15 cellular contexts compared by ENCODE assay signal in the genomic region with DNA sequence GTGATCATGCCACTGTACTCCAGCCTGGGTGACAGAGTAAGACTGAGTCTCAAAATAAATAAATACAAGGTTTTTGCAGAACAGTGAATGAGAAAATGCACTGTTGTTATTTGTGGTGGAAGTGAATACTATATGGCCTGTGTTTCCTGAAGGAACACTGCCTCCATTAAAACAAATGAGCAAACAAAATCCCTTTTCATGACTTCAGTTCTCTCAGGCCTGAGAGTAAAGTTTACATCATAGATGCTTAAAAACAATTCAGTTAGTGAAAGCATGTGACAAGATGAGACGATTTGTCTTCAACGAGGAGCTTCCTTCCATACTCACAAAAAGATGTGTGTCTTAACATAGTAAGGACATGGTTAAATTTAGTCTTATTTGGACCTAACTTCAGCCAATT. TPM values are rescaled to one million over a fixed set of nuclear protein-coding genes. Genes with fewer than 3 reads are reported as not detected.
DNase-seq lines count a peak whose midpoint lies in the region; ATAC-seq and TF ChIP-seq lines count a peak whose summit lies in the region.
"Had no signal": no experiment of that assay in that cellular context is flagged by ENCODE, and none has a peak within 500 bp of the region (broad histone marks: within the 10 kb centered on the region; RNA-seq: fewer than 3 reads in every experiment).

No MANE protein-coding gene starts in this region.

- no peaks in the 10 kb centered on the region for H3K27me3 ChIP-seq in body of pancreas
- no peaks in the 10 kb centered on the region for H3K27me3 ChIP-seq in lung (ENCODE audit: control insufficient read depth, insufficient read depth)
- H3K27me3 ChIP-seq: neural progenitor cell, SJSA1 had no signal

- POLR2A ChIA-PET in GM10248 (lab: Yijun Ruan, JAX), result interaction anchor here (0.6 kb wide), 1 partner anchor 75 kb away, joined by 3 read pairs; no protein-coding TSS in a partner anchor

- H3K27ac ChIP-seq in body of pancreas (peak overlapping the region; percentile 55 to 81 (median 66)), lung (ENCODE audit: low read depth in 1 of 2, low read length in 1 of 2) (peak overlapping the region; percentile 81 to 86)
- H3K27ac ChIP-seq: neural progenitor cell, SJSA1 had no signal

- H3K36me3 Mint-ChIP-seq in HFFc6 (ENCODE audit: low read depth), result no peaks in the 10 kb centered on the region
- H3K36me3 Mint-ChIP-seq in stimulated activated naive B cell treated with anti-CD40 and anti-IgM and Interleukin-4, amounts not matched to agents 10 μg/mL and 1 μg/mL and 100 μg/mL, for 72 hours, result peaks cover 30 to 60% of the 10 kb centered on the region in 2 donors
- H3K36me3 Mint-ChIP-seq: neural progenitor cell had no signal

- peak overlapping the region; percentile 80; the same call in 1 of the 2 replicates for H3K27ac Mint-ChIP-seq in HFFc6
- peak overlapping the region; percentile 31 for H3K27ac Mint-ChIP-seq in stimulated activated naive B cell treated with anti-CD40 and anti-IgM and Interleukin-4, amounts not matched to agents 10 μg/mL and 1 μg/mL and 100 μg/mL, for 72 hours

- no peak overlapping the region for H3K4me3 Mint-ChIP-seq in HFFc6
- H3K4me3 Mint-ChIP-seq in stimulated activated naive B cell treated with anti-CD40 and anti-IgM and Interleukin-4, amounts not matched to agents 10 μg/mL and 1 μg/mL and 100 μg/mL, for 72 hours, result no peak overlapping the region
- H3K4me3 Mint-ChIP-seq: neural progenitor cell had no signal

- H3K36me3 ChIP-seq in body of pancreas (replicated peaks in 1 of 2; ENCODE audit: insufficient read depth in 1 of 2, low read depth in 2 of 2) (no peaks in the 10 kb centered on the region), lung (ENCODE audit: control insufficient read depth in 2 of 2, insufficient read depth in 2 of 2, low read length in 2 of 2) (no peaks in the 10 kb centered on the region)
- H3K36me3 ChIP-seq: neural progenitor cell, SJSA1 had no signal

- no peak overlapping the region for H3K4me3 ChIP-seq in body of pancreas
- no peak overlapping the region for H3K4me3 ChIP-seq in lung
- H3K4me3 ChIP-seq: neural progenitor cell, SJSA1 had no signal

- DNase-seq in HFFc6, result no peak
- DNase-seq in body of pancreas, result no peak
- no peak for DNase-seq in lung (ENCODE audit: low spot score)
- DNase-seq in stimulated activated naive B cell treated with anti-CD40 and anti-IgM and Interleukin-4, amounts not matched to agents 10 μg/mL and 1 μg/mL and 100 μg/mL, for 72 hours, result no peak
- no peak for DNase-seq in GF-D8 (lab: John Stamatoyannopoulos, UW)
- DNase-seq in GM10248 (ENCODE audit: extremely low spot score), result no peak
- no peak for DNase-seq in left colon
- DNase-seq: activated naive CD4-positive, alpha-beta T cell treated with anti-CD3 and anti-CD28 coated beads, Interleukin-2, amount 50 U/mL, for 16 hours; AML-193; DMS153; NCI-H1694; NCI-H526 treated with DMSO at 0.1 percent for 48 hours had no signal

- H3K4me1 Mint-ChIP-seq in HFFc6 (ENCODE audit: low read depth), result peaks cover 22% of the 10 kb centered on the region
- H3K4me1 Mint-ChIP-seq in stimulated activated naive B cell treated with anti-CD40 and anti-IgM and Interleukin-4, amounts not matched to agents 10 μg/mL and 1 μg/mL and 100 μg/mL, for 72 hours, result peaks cover 27 to 68% of the 10 kb centered on the region in 2 donors

- ATAC-seq in body of pancreas, result no peak
- no peak for ATAC-seq in lung (ENCODE audit: insufficient read depth, low FRiP score)
- ATAC-seq in stimulated activated naive B cell treated with anti-CD40 and anti-IgM and Interleukin-4, amounts not matched to agents 10 μg/mL and 1 μg/mL and 100 μg/mL, for 72 hours (replicated peaks), result no peak
- no peak for ATAC-seq in GM21717 (IDR thresholded peaks at IDR 0.05; ENCODE audit: unreplicated experiment)
- no peak for ATAC-seq in left colon

- peaks cover 79% of the 10 kb centered on the region for H3K4me1 ChIP-seq in body of pancreas
- H3K4me1 ChIP-seq in lung (ENCODE audit: control insufficient read depth in 2 of 2, insufficient read depth in 2 of 2, low read length in 2 of 2), result peaks cover 6 to 26% of the 10 kb centered on the region in 2 donors

- H3K9me3 Mint-ChIP-seq in HFFc6, result no peaks in the 10 kb centered on the region
- H3K9me3 Mint-ChIP-seq in stimulated activated naive B cell treated with anti-CD40 and anti-IgM and Interleukin-4, amounts not matched to agents 10 μg/mL and 1 μg/mL and 100 μg/mL, for 72 hours, result no peaks in the 10 kb centered on the region
- H3K9me3 Mint-ChIP-seq: neural progenitor cell had no signal

- no peaks in the 10 kb centered on the region for H3K9me3 ChIP-seq in body of pancreas
- H3K9me3 ChIP-seq in lung (ENCODE audit: control insufficient read depth in 2 of 2, insufficient read depth in 1 of 2, low read length in 1 of 2), result no peaks in the 10 kb centered on the region
- H3K9me3 ChIP-seq: SJSA1 had no signal

- intact Hi-C loops in body of pancreas (cut with DNase I), result no loop called here
- intact Hi-C loops in left colon (cut with DNase I, micrococcal nuclease), result no loop called here

- TF ChIP-seq CTCF in HFFc6 (IDR thresholded peaks at IDR 0.05) (no peak), body of pancreas (IDR thresholded peaks at IDR 0.05) (no peak), lung (IDR thresholded peaks at IDR 0.05; ENCODE audit: control extremely low read depth, extremely low read depth) (no peak), GM10248 (IDR thresholded peaks at IDR 0.05; ENCODE audit: control extremely low read depth, extremely low read depth, low read depth, missing control alignments) (no peak)

- WGBS in body of pancreas, 2 donors, result 57 to 62% methylated on average over 2 of the region's 2 CpGs
- 50 to 65% methylated on average over 2 of the region's 2 CpGs for WGBS in lung, 2 donors

- no peak for TF ChIP-seq POLR2A in body of pancreas (IDR thresholded peaks at IDR 0.05)

- H3K27me3 Mint-ChIP-seq in HFFc6 (ENCODE audit: insufficient read depth), result no peaks in the 10 kb centered on the region
- H3K27me3 Mint-ChIP-seq in stimulated activated naive B cell treated with anti-CD40 and anti-IgM and Interleukin-4, amounts not matched to agents 10 μg/mL and 1 μg/mL and 100 μg/mL, for 72 hours, result no peaks in the 10 kb centered on the region

- CTCF ChIA-PET in GM10248 (lab: Yijun Ruan, JAX), result interaction anchor here (0.9 kb wide), 1 partner anchor 12 kb away, joined by 3 read pairs; no protein-coding TSS in a partner anchor

RNA-seq across cellular contexts. Expression of gene SPINT2, which starts 14.4 kb away (rescaled TPM):
- total RNA-seq in HFFc6 (2021; fragmentation: NEBNext Ultra II Directional; extraction: Animal tissue kit (Norgen Biotek cat#: 25700)), result 1 to 10 TPM in 3 of 6 experiments, under 1 TPM in 3; 0.76 to 4.1 (median 0.98) TPM
- total RNA-seq in body of pancreas (100 to 1,000 TPM; 266 to 305 TPM), lung (100 to 1,000 TPM; 145 to 240 TPM), left colon (100 to 1,000 TPM; 852 to 964 TPM)
- polyA plus RNA-seq in lung, result 100 to 1,000 TPM; 255 to 259 TPM
- total RNA-seq: SJSA1 had no signal

RNA-seq across cellular contexts. Expression of gene PPP1R14A, which starts 22.6 kb away (rescaled TPM):
- total RNA-seq in HFFc6 (2021; fragmentation: NEBNext Ultra II Directional; extraction: Animal tissue kit (Norgen Biotek cat#: 25700)), result under 1 TPM in 2 of 6 experiments, not detected in 4; 0.35 to 0.81 TPM
- total RNA-seq in body of pancreas (100 to 1,000 TPM in 1 of 2 donors, 10 to 100 TPM in 1; 54.2 to 105 TPM), lung (100 to 1,000 TPM in 1 of 2 donors, 10 to 100 TPM in 1; 12.4 to 124 TPM), left colon (10 to 100 TPM in 1 of 2 donors, 1 to 10 TPM in 1; 7.1 to 38.3 TPM)
- 100 to 1,000 TPM in 1 of 2 donors, 10 to 100 TPM in 1; 80.9 to 166 TPM for polyA plus RNA-seq in lung
- total RNA-seq: SJSA1 had no signal

RNA-seq across cellular contexts. Expression of gene C19orf33, which starts 25.3 kb away (rescaled TPM):
- total RNA-seq in HFFc6 (2021; fragmentation: NEBNext Ultra II Directional; extraction: Animal tissue kit (Norgen Biotek cat#: 25700)), result not detected
- 1 to 10 TPM in 1 of 2 donors, not detected in 1; 2.6 TPM for total RNA-seq in body of pancreas
- 10 to 100 TPM; 32.0 to 91.8 TPM for total RNA-seq in lung
- polyA plus RNA-seq in lung, result 100 to 1,000 TPM; 170 to 687 TPM
- total RNA-seq in left colon, result 100 to 1,000 TPM; 276 to 333 TPM
- total RNA-seq: SJSA1 had no signal

RNA-seq across cellular contexts. Expression of gene YIF1B, which starts 37.0 kb away (rescaled TPM):
- total RNA-seq in HFFc6 (2021; fragmentation: NEBNext Ultra II Directional; extraction: Animal tissue kit (Norgen Biotek cat#: 25700)), result 10 to 100 TPM; 80.8 to 98.5 (median 86.6) TPM
- total RNA-seq in body of pancreas, result 10 to 100 TPM in 1 of 2 donors, 1 to 10 TPM in 1; 8.2 to 22.3 TPM
- total RNA-seq in lung, result 10 to 100 TPM; 22.0 to 53.2 TPM
- 100 to 1,000 TPM in 1 of 2 donors, 10 to 100 TPM in 1; 54.2 to 107 TPM for polyA plus RNA-seq in lung
- total RNA-seq in left colon, result 10 to 100 TPM; 24.1 to 27.6 TPM

RNA-seq across cellular contexts. Expression of gene KCNK6, which starts 40.9 kb away (rescaled TPM):
- total RNA-seq in HFFc6 (2021; fragmentation: NEBNext Ultra II Directional; extraction: Animal tissue kit (Norgen Biotek cat#: 25700)), result 1 to 10 TPM; 2.6 to 9.2 (median 2.9) TPM
- 10 to 100 TPM in 1 of 2 donors, 1 to 10 TPM in 1; 8.6 to 13.8 TPM for total RNA-seq in body of pancreas
- 1 to 10 TPM; 3.0 to 9.5 TPM for total RNA-seq in lung
- 10 to 100 TPM in 1 of 2 donors, 1 to 10 TPM in 1; 7.6 to 10.8 TPM for polyA plus RNA-seq in lung
- 10 to 100 TPM; 27.2 to 32.7 TPM for total RNA-seq in left colon

Comparison
In these comparisons a context has a peak if more than half of its experiments do, and no peak if none do; other contexts are left out.
1. RNA of gene SPINT2, which starts 14.4 kb away (total RNA-seq): 852 to 964 TPM in left colon, 266 to 305 TPM in body of pancreas and 145 to 240 TPM in lung; 0.76 to 4.1 TPM in HFFc6; every median in the first group is over 10 times any median in the second.
2. RNA of gene PPP1R14A, which starts 22.6 kb away (total RNA-seq): 12.4 to 124 TPM in lung, 54.2 to 105 TPM in body of pancreas and 7.1 to 38.3 TPM in left colon; 0.35 to 0.81 TPM in HFFc6; every median in the first group is over 4 times any median in the second.
3. RNA of gene C19orf33, which starts 25.3 kb away (total RNA-seq): 276 to 333 TPM in left colon and 32.0 to 91.8 TPM in lung; 2.6 TPM in body of pancreas and not detected in HFFc6; every median in the first group is over 4 times any median in the second.